9 cellular contexts compared by ENCODE assay signal in genomic region chr4:106351016-106351415, GRCh38. TPM values are rescaled to one million over a fixed set of nuclear protein-coding genes. Genes with fewer than 3 reads are reported as not detected.
"Had no signal": no experiment of that assay in that cellular context is flagged by ENCODE, and none has a peak within 500 bp of the region (broad histone marks: within the 10 kb centered on the region; RNA-seq: fewer than 3 reads in every experiment).

No MANE protein-coding gene starts in this region.

- H2AFZ ChIP-seq: GM23248 had no signal

- ATAC-seq: K562 had no signal

- H3K4me3 ChIP-seq: GM23248, K562 had no signal

- H3K9ac ChIP-seq: GM23248 had no signal

- FAIRE-seq: H54, HTR-8/SVneo, K562 had no signal

- DNase-seq: GM23248, GOT3, H9, HCEC 1CT, IMR-90 had no signal

- H3K27ac ChIP-seq: GM23248 had no signal

RNA-seq across cellular contexts. Expression of gene GIMD1, which starts 17.6 kb away (rescaled TPM):
- total RNA-seq: GM23248, H9, HT-29, IMR-90, K562 had no signal
- polyA plus RNA-seq: GM23248, K562 had no signal
